ENCODE assay signal across 8 cellular contexts in the genomic region with DNA sequence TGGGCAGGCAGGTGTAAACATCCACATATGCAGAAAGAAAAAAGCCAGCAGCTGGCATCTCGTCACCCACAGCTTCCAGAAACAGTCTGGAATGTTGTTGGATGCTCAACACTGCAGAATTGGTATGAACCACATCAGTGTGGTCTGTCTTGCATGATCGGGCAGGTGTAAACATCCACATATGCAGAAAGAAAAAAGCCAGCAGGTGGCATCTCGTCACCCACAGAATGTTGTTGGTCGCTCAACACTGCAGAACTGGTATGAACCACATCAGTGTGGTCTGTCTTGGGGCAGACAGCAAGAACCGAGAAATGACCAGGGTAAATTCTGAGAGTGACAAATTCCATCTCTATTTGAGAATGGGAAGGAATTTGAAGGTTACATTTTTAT. TPM values are rescaled to one million over a fixed set of nuclear protein-coding genes. Genes with fewer than 3 reads are reported as not detected.
DNase-seq lines count a peak whose midpoint lies in the region; ATAC-seq and TF ChIP-seq lines count a peak whose summit lies in the region.

No MANE protein-coding gene starts in this region.

- 96% methylated on average over 5 of the region's 5 CpGs for WGBS in SK-N-SH (ENCODE audit: low lambda C conversion rate)
- WGBS in esophagus muscularis mucosa: 65% methylated on average over 5 of the region's 5 CpGs

- ATAC-seq in GM18858 (IDR thresholded peaks at IDR 0.05; ENCODE audit: unreplicated experiment) (peak; percentile 86), HG02981 (IDR thresholded peaks at IDR 0.05; ENCODE audit: unreplicated experiment) (peak; percentile 88)

- CTCF ChIA-PET in SK-N-SH (lab: Yijun Ruan, JAX): interaction anchor here (0.7 to 8.1 kb wide), 24 partner anchors 10 to 663 kb away, joined by 3 to 78 read pairs (median 4); no protein-coding TSS in a partner anchor

- H3K27ac ChIP-seq in BLaER1 (no peak overlapping the region), SK-N-SH (ENCODE audit: low read depth in 2 of 2, low read length in 1 of 2) (no peak overlapping the region), esophagus muscularis mucosa (replicated peaks in 1 of 4) (no peak overlapping the region)

- peak; percentile 33; the same call in 1 of the 2 replicates for TF ChIP-seq RAD21 in SK-N-SH (IDR thresholded peaks at IDR 0.05; ENCODE audit: low read length)

- H3K36me3 ChIP-seq in BLaER1 (no peaks in the 10 kb centered on the region), SK-N-SH (replicated peaks in 1 of 2; ENCODE audit: control insufficient read depth in 1 of 2, insufficient read depth in 2 of 2, low read length in 1 of 2) (peaks cover 0 to 3% of the 10 kb centered on the region in 2 experiments), esophagus muscularis mucosa (no peaks in the 10 kb centered on the region)

- peaks cover 58% of the 10 kb centered on the region for H3K79me2 ChIP-seq in SK-N-SH (ENCODE audit: insufficient read depth)

- no peak overlapping the region for H3K9ac ChIP-seq in BLaER1
- no peak overlapping the region for H3K9ac ChIP-seq in SK-N-SH

- H3K27me3 ChIP-seq in BLaER1 (no peaks in the 10 kb centered on the region), SK-N-SH (ENCODE audit: insufficient read depth) (no peaks in the 10 kb centered on the region), esophagus muscularis mucosa (no peaks in the 10 kb centered on the region)

- H3F3A ChIP-seq in SK-N-SH (replicated peaks; ENCODE audit: insufficient read depth): no peaks in the 10 kb centered on the region

- no peak for DNase-seq in SK-N-SH
- peak; percentile 73 for DNase-seq in left kidney (ENCODE audit: low read depth, low spot score)
- no peak for DNase-seq in dedifferentiated amniotic fluid mesenchymal stem cell (ENCODE audit: extremely low spot score)
- DNase-seq in posterior cingulate gyrus: no peak
- DNase-seq in esophagus muscularis mucosa (ENCODE audit: extremely low spot score): no peak

- intact Hi-C loops in posterior cingulate gyrus (cut with DNase I) (loop anchor here (10.0 kb wide), 2 partner anchors 168 to 228 kb away; no protein-coding TSS in a partner anchor), esophagus muscularis mucosa (cut with DNase I) (no loop called here)

- H3K4me1 ChIP-seq in BLaER1: peaks cover 34% of the 10 kb centered on the region
- peaks cover 0 to 4% of the 10 kb centered on the region in 2 experiments; a peak in 2 of 4 replicates for H3K4me1 ChIP-seq in SK-N-SH (ENCODE audit: control insufficient read depth in 1 of 2, insufficient read depth in 2 of 2, low read depth in 1 of 2, low read length in 1 of 2)
- peaks cover 0 to 3% (median 0%) of the 10 kb centered on the region in 4 donors for H3K4me1 ChIP-seq in esophagus muscularis mucosa

- TF ChIP-seq POLR2A in esophagus muscularis mucosa (IDR thresholded peaks at IDR 0.05; ENCODE audit: low read depth): no peak

- H2AFZ ChIP-seq in SK-N-SH (ENCODE audit: low read depth): no peak overlapping the region

- peaks cover 7% of the 10 kb centered on the region for H4K20me1 ChIP-seq in BLaER1
- no peaks in the 10 kb centered on the region for H4K20me1 ChIP-seq in SK-N-SH (ENCODE audit: insufficient read depth)

- no peak for TF ChIP-seq EP300 in SK-N-SH (IDR thresholded peaks at IDR 0.05; ENCODE audit: borderline replicate concordance in 1 of 2, low read depth in 1 of 2, low read length in 1 of 2)
- no peak for TF ChIP-seq EP300 in esophagus muscularis mucosa (IDR thresholded peaks at IDR 0.05)

- POLR2A ChIA-PET in SK-N-SH (lab: Yijun Ruan, JAX): no interaction called here

- TF ChIP-seq CTCF in SK-N-SH (IDR thresholded peaks at IDR 0.05) (no peak), esophagus muscularis mucosa (IDR thresholded peaks at IDR 0.05) (no peak)

- H3K4me2 ChIP-seq in BLaER1 (peak overlapping the region; percentile 48), SK-N-SH (no peak overlapping the region)

- H3K4me3 ChIP-seq in BLaER1 (no peak overlapping the region), SK-N-SH (ENCODE audit: low read depth in 2 of 2, low read length in 1 of 2) (no peak overlapping the region), esophagus muscularis mucosa (no peak overlapping the region)

- H3K9me3 ChIP-seq in BLaER1 (no peaks in the 10 kb centered on the region), SK-N-SH (no peaks in the 10 kb centered on the region), esophagus muscularis mucosa (no peaks in the 10 kb centered on the region)

- H3K9me2 ChIP-seq in SK-N-SH: no peaks in the 10 kb centered on the region

TF ChIP-seq in SK-N-SH, 30 proteins besides CTCF, POLR2A, EP300 and RAD21:
- TF ChIP-seq MEF2A (IDR thresholded peaks at IDR 0.05; ENCODE audit: borderline replicate concordance, low read depth) (no peak), NFIC (IDR thresholded peaks at IDR 0.05; ENCODE audit: borderline replicate concordance) (no peak), SMC3 (IDR thresholded peaks at IDR 0.05; ENCODE audit: low read depth, low read length) (0 out of 2 replicates have a peak, but pooled peaks have one; percentile 14)

RNA-seq across cellular contexts. Expression of a gene that starts 39.6 kb away (rescaled TPM):
- 20.6 and 24.1 TPM in 2 replicates for polyA plus RNA-seq in SK-N-SH (2012; rRNA removed)
- polyA plus RNA-seq in SK-N-SH (2012; cell fraction: cytosol; rRNA removed): 17.3 and 18.3 TPM in 2 replicates
- polyA plus RNA-seq in SK-N-SH (2012; cell fraction: nucleus; rRNA removed): 39.5 and 50.7 TPM in 2 replicates
- 10 to 100 TPM in 1 of 4 donors, 1 to 10 TPM in 3; 1.9 to 11.6 (median 6.3) TPM for total RNA-seq in esophagus muscularis mucosa
